Comparison of ENCODE assay signal across 23 cellular contexts in the genomic region with DNA sequence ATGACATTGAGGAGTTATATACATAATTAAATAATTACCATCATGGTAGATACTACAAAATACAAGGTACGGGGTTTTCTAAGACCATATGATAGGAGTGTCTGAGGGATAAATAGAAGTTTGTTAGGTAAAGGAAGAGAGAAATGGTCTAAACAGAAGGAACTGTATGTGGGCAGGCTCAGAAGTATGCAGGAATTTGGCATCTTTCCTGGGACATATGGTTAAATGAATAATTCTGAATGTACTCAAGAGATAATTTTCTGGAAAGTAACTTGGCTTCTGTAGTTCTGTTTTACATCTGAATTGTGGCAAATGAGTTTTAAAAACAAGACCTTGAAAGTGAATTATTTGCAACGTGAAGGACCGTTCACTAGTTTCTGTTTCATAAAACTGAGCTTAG. TPM values are rescaled to one million over a fixed set of nuclear protein-coding genes. Genes with fewer than 3 reads are reported as not detected.
DNase-seq lines count a peak whose midpoint lies in the region; ATAC-seq and TF ChIP-seq lines count a peak whose summit lies in the region.
"Had no signal": no experiment of that assay in that cellular context is flagged by ENCODE, and none has a peak within 500 bp of the region (broad histone marks: within the 10 kb centered on the region; RNA-seq: fewer than 3 reads in every experiment).

No MANE protein-coding gene starts in this region.

- TF ChIP-seq CTCF in AG10803 (conservative IDR thresholded peaks at IDR 0.05; ENCODE audit: low read length) (no peak), nephron (IDR thresholded peaks at IDR 0.05; ENCODE audit: unreplicated experiment in 3 of 3) (no peak)

- H3K27me3 Mint-ChIP-seq in nephron (ENCODE audit: low read depth): peaks cover 4% of the 10 kb centered on the region
- H3K27me3 Mint-ChIP-seq in naive thymus-derived CD8-positive, alpha-beta T cell: peaks cover 7 to 32% (median 10%) of the 10 kb centered on the region in 5 donors

- ATAC-seq in HG02571 (IDR thresholded peaks at IDR 0.05; ENCODE audit: unreplicated experiment) (no peak), HG03571 (IDR thresholded peaks at IDR 0.05; ENCODE audit: unreplicated experiment) (no peak)
- ATAC-seq in naive thymus-derived CD8-positive, alpha-beta T cell: no peak
- ATAC-seq: A549, K562 had no signal

- no peak overlapping the region for H3K4me3 ChIP-seq in AG10803 (ENCODE audit: low read length)
- H3K4me3 ChIP-seq: A549, K562, neural progenitor cell, PC-9, SJSA1, vagina had no signal

- H3K27ac Mint-ChIP-seq in nephron: peak overlapping the region; percentile 13 to 88 (median 86)
- H3K27ac Mint-ChIP-seq in naive thymus-derived CD8-positive, alpha-beta T cell: no peak overlapping the region
- H3K27ac Mint-ChIP-seq: CD4-positive, alpha-beta T cell; neural progenitor cell had no signal

- peaks cover 44% of the 10 kb centered on the region for H3K36me3 Mint-ChIP-seq in nephron (ENCODE audit: low read depth)
- H3K36me3 Mint-ChIP-seq in naive thymus-derived CD8-positive, alpha-beta T cell: no peaks in the 10 kb centered on the region

- DNase-seq in AG10803 (ENCODE audit: low read depth) (peak; percentile 82), RPMI7951 (ENCODE audit: low read depth) (peak; percentile 82), fibroblast of gingiva (ENCODE audit: low read depth) (peak; percentile 64)
- no peak for DNase-seq in naive thymus-derived CD8-positive, alpha-beta T cell
- DNase-seq in activated CD4-positive, alpha-beta T cell treated with anti-CD3 and anti-CD28 coated beads for 1 hour: no peak
- DNase-seq: activated effector memory CD4-positive, alpha-beta T cell treated with Interleukin-2 at 50 U/mL for 16 hours; amniotic stem cell; CD4-positive, alpha-beta T cell; cortex of kidney; head of caudate nucleus; NCI-H1048; NCI-H2081 treated with DMSO at 0.1 percent for 48 hours; NCI-H524; PC-9; T1000 had no signal

- H3K4me1 Mint-ChIP-seq in nephron: peaks cover 71% of the 10 kb centered on the region
- H3K4me1 Mint-ChIP-seq in naive thymus-derived CD8-positive, alpha-beta T cell: peaks cover 0 to 2% (median 0%) of the 10 kb centered on the region in 4 donors

- POLR2A ChIA-PET in naive thymus-derived CD8-positive, alpha-beta T cell (lab: Charles Lee): no interaction called here

- no peaks in the 10 kb centered on the region for H3K9me3 Mint-ChIP-seq in nephron
- peaks cover 0 to 23% (median 7%) of the 10 kb centered on the region in 9 donors for H3K9me3 Mint-ChIP-seq in naive thymus-derived CD8-positive, alpha-beta T cell

- H3K4me3 Mint-ChIP-seq in nephron: peak overlapping the region in 1 of 3 experiments; percentile 11
- no peak overlapping the region for H3K4me3 Mint-ChIP-seq in naive thymus-derived CD8-positive, alpha-beta T cell
- H3K4me3 Mint-ChIP-seq: CD4-positive, alpha-beta T cell; neural progenitor cell had no signal

RNA-seq across cellular contexts. Expression of a gene that starts 17.5 kb away (rescaled TPM):
- total RNA-seq in RPMI7951 (2014; rRNA removed; shearing (Covaris generic)): 31.8 and 40.6 TPM in 2 replicates
- not detected for total RNA-seq in naive thymus-derived CD8-positive, alpha-beta T cell
- 1 to 10 TPM in 1 of 3 donors, not detected in 2; 1.2 TPM for polyA plus RNA-seq in naive thymus-derived CD8-positive, alpha-beta T cell
- total RNA-seq: K562 had no signal

Comparison
In these comparisons a context has a peak if more than half of its experiments do, and no peak if none do; other contexts are left out.
1. DNase-seq: peak in AG10803 (single experiment), RPMI7951 (single experiment) and fibroblast of gingiva (single experiment); none in naive thymus-derived CD8-positive, alpha-beta T cell (0 of 10) and activated CD4-positive, alpha-beta T cell treated with anti-CD3 and anti-CD28 coated beads for 1 hour (single experiment).
2. H3K27ac Mint-ChIP-seq: peak in nephron (3 of 3); none in naive thymus-derived CD8-positive, alpha-beta T cell (0 of 10).
3. RNA of a gene that starts 17.5 kb away (total RNA-seq): 31.8 to 40.6 TPM in RPMI7951; not detected in naive thymus-derived CD8-positive, alpha-beta T cell; every median in the first group is over 10 times any median in the second.